In genomic region chr1:84506002-84506728, GRCh38 we compare ENCODE assay signal across 8 cellular contexts. TPM values are rescaled to one million over a fixed set of nuclear protein-coding genes. Genes with fewer than 3 reads are reported as not detected.
DNase-seq lines count a peak whose midpoint lies in the region; ATAC-seq and TF ChIP-seq lines count a peak whose summit lies in the region.

Gene GNG5 (minus strand): TSS chr1:84506581. CDS start chr1:84506091, 490 bp downstream.
Gene SPATA1 (plus strand): TSS chr1:84506386. CDS start chr1:84516360, 9,974 bp downstream.

- H2AFZ ChIP-seq in mesenchymal stem cell (ENCODE audit: low read depth, low read length), result peak within 1 kb of the TSS; percentile 56

- H3K9me3 ChIP-seq in mesenchymal stem cell (ENCODE audit: control insufficient read depth, low read length), result peaks cover 12% of the 10 kb centered on the region

- H3K27me3 Mint-ChIP-seq in effector memory CD8-positive, alpha-beta T cell, result no peaks in the 10 kb centered on the region

- no peaks in the 10 kb centered on the region for H3K27me3 ChIP-seq in mesenchymal stem cell (ENCODE audit: control insufficient read depth in 1 of 2, insufficient read depth in 1 of 2, low read length in 2 of 2)

- H3K9me3 Mint-ChIP-seq in effector memory CD8-positive, alpha-beta T cell, result no peaks in the 10 kb centered on the region

- H3K36me3 Mint-ChIP-seq in effector memory CD8-positive, alpha-beta T cell (ENCODE audit: insufficient read depth), result peaks cover 16% of the 10 kb centered on the region

- H3K23ac ChIP-seq in mesenchymal stem cell (ENCODE audit: low read length in 2 of 2), result peak within 1 kb of the TSS in 1 of 2 experiments; percentile 51

- H3K18ac ChIP-seq in mesenchymal stem cell (ENCODE audit: low read depth in 1 of 2, low read length in 2 of 2), result peak within 1 kb of the TSS; percentile 99

- H3K9ac ChIP-seq in mesenchymal stem cell (ENCODE audit: low read length), result peak within 1 kb of the TSS; percentile 98

- H2BK120ac ChIP-seq in mesenchymal stem cell (ENCODE audit: low read depth, low read length), result peak within 1 kb of the TSS; percentile 82

- H3K4me3 Mint-ChIP-seq in effector memory CD8-positive, alpha-beta T cell, result peak within 1 kb of the TSS; percentile 96 to 97

- peak within 1 kb of the TSS; percentile 94 for H3K4me3 ChIP-seq in mesenchymal stem cell (ENCODE audit: insufficient read depth in 1 of 2, low read depth in 1 of 2, low read length in 2 of 2)

- peak within 1 kb of the TSS; percentile 95 for H3K27ac ChIP-seq in mesenchymal stem cell (ENCODE audit: low read length, poor library complexity, severe bottlenecking)

- H2BK12ac ChIP-seq in mesenchymal stem cell (ENCODE audit: low read length in 2 of 2), result peak within 1 kb of the TSS; percentile 77 to 81

- peaks cover 28 to 38% of the 10 kb centered on the region in 2 donors for H3K4me1 Mint-ChIP-seq in effector memory CD8-positive, alpha-beta T cell (ENCODE audit: low read depth in 2 of 2)

- peaks cover 4% of the 10 kb centered on the region for H3K79me1 ChIP-seq in mesenchymal stem cell (replicated peaks; ENCODE audit: low read length, poor library complexity, severe bottlenecking)

- peak within 1 kb of the TSS; percentile 94 for H4K8ac ChIP-seq in mesenchymal stem cell (ENCODE audit: low read length)

- peak; percentile 88 for ATAC-seq in effector memory CD8-positive, alpha-beta T cell (replicated peaks)

- no peaks in the 10 kb centered on the region for H3K4me1 ChIP-seq in mesenchymal stem cell (ENCODE audit: control insufficient read depth, insufficient read depth, low read depth, low read length)

- no peak for TF ChIP-seq CTCF in GM20000 (IDR thresholded peaks at IDR 0.05; ENCODE audit: extremely low read depth, missing control alignments)

- DNase-seq in COLO668 (lab: John Stamatoyannopoulos, UW; ENCODE audit: unreplicated experiment) (peak; percentile 100), GM20000 (ENCODE audit: low spot score) (peak; percentile 98), HS-5 (ENCODE audit: low read depth) (peak; percentile 85), NK-92 (lab: John Stamatoyannopoulos, UW; ENCODE audit: unreplicated experiment) (peak; percentile 77), mesenchymal stem cell (peak; percentile 97)
- peak; percentile 96 for DNase-seq in activated CD8-positive, alpha-beta memory T cell treated with anti-CD3 and anti-CD28 coated beads for 4 hours (ENCODE audit: low read depth in 2 of 2)
- DNase-seq in effector memory CD8-positive, alpha-beta T cell, result peak; percentile 92 to 96 (median 94)
- DNase-seq in stimulated activated CD8-positive, alpha-beta memory T cell treated with anti-CD3 and anti-CD28 coated beads, Interleukin-12 subunit alpha, Interleukin-12 subunit beta, amount 100 ng/mL, for 24 hours (ENCODE audit: extremely low read depth), result peak; percentile 97

- peak within 1 kb of the TSS; percentile 90 for H2AK5ac ChIP-seq in mesenchymal stem cell (ENCODE audit: low read length, severe bottlenecking)

- peak within 1 kb of the TSS; percentile 90 to 96 for H3K4ac ChIP-seq in mesenchymal stem cell (ENCODE audit: low read depth in 1 of 2, low read length in 2 of 2)

- peak within 1 kb of the TSS; percentile 79 for H2BK15ac ChIP-seq in mesenchymal stem cell (ENCODE audit: low read depth, poor library complexity, severe bottlenecking)

- peak within 1 kb of the TSS; percentile 96 for H2BK5ac ChIP-seq in mesenchymal stem cell (ENCODE audit: low read depth, low read length, poor library complexity, severe bottlenecking)

- H3K27ac Mint-ChIP-seq in effector memory CD8-positive, alpha-beta T cell, result peak within 1 kb of the TSS; percentile 96 to 98

- H3K4me2 ChIP-seq in mesenchymal stem cell (ENCODE audit: low read length, poor library complexity, severe bottlenecking), result peak within 1 kb of the TSS; percentile 86

- WGBS in mesenchymal stem cell, result under 1% methylated on average over 51 of the region's 60 CpGs

- H3K36me3 ChIP-seq in mesenchymal stem cell (ENCODE audit: control insufficient read depth in 1 of 2, insufficient read depth in 2 of 2, low read depth in 1 of 2, low read length in 2 of 2), result peaks cover 4 to 25% of the 10 kb centered on the region in 2 experiments

- H3K14ac ChIP-seq in mesenchymal stem cell (ENCODE audit: low read length in 2 of 2), result peak within 1 kb of the TSS; percentile 82 to 86

- H4K91ac ChIP-seq in mesenchymal stem cell (ENCODE audit: low read length), result peak within 1 kb of the TSS; percentile 96

RNA-seq across cellular contexts. Expression of gene GNG5, which starts in this region (rescaled TPM):
- 364 TPM for polyA plus RNA-seq in mesenchymal stem cell (2013, experiment 1 of 2)
- polyA plus RNA-seq in mesenchymal stem cell (2013, experiment 2 of 2), result 368 TPM

RNA-seq across cellular contexts. Expression of gene SPATA1, which starts in this region (rescaled TPM):
- polyA plus RNA-seq in mesenchymal stem cell (2013, experiment 1 of 2), result 1.3 TPM
- 0.88 TPM for polyA plus RNA-seq in mesenchymal stem cell (2013, experiment 2 of 2)

Comparison
In these comparisons a context has a peak if more than half of its experiments do, and no peak if none do; other contexts are left out.
1. Peak in every context shown above with its lines: DNase-seq, ATAC-seq, H3K4me3 ChIP-seq and H3K27ac ChIP-seq.